8 cellular contexts compared by ENCODE assay signal in genomic region chr16:86554599-86554916, GRCh38. TPM values are rescaled to one million over a fixed set of nuclear protein-coding genes. Genes with fewer than 3 reads are reported as not detected.
DNase-seq lines count a peak whose midpoint lies in the region; TF ChIP-seq lines count a peak whose summit lies in the region.

No MANE protein-coding gene starts in this region.

- H3K4me1 ChIP-seq in HUES48 (ENCODE audit: control insufficient read depth, insufficient read depth, low read length) (0 out of 2 replicates have a peak, but pooled peaks cover 3% of the 10 kb centered on the region), mucosa of rectum (ENCODE audit: control insufficient read depth in 2 of 2, insufficient read depth in 2 of 2, low read length in 2 of 2) (peaks cover 9 to 11% of the 10 kb centered on the region in 2 donors)

- no peaks in the 10 kb centered on the region for H3K27me3 Mint-ChIP-seq in chondrocyte (ENCODE audit: low read depth)

- H3K27ac ChIP-seq in AG04450 (ENCODE audit: low read depth, low read length) (peak overlapping the region; percentile 65), HUES48 (ENCODE audit: low read depth, low read length) (peak overlapping the region; percentile 65), mucosa of rectum (ENCODE audit: low read depth in 2 of 2, low read length in 2 of 2) (peak overlapping the region; percentile 74 to 80)

- DNase-seq in AG04450 (ENCODE audit: low read depth, low spot score) (no peak), chondrocyte (ENCODE audit: low spot score) (no peak), COR-L47 (lab: John Stamatoyannopoulos, UW) (no peak), nucleus accumbens (lab: John Stamatoyannopoulos, UW) (no peak), KBM-7 (no peak), NCI-H1930 (lab: John Stamatoyannopoulos, UW) (no peak)

- CTCF ChIA-PET in AG04450 (lab: Charles Lee), result no interaction called here

- H3K27ac Mint-ChIP-seq in chondrocyte (ENCODE audit: unreplicated experiment), result peak overlapping the region; percentile 94

- H3K36me3 ChIP-seq in HUES48 (ENCODE audit: control insufficient read depth, insufficient read depth, low read length) (0 out of 2 replicates have a peak, but pooled peaks cover 3% of the 10 kb centered on the region), mucosa of rectum (ENCODE audit: control insufficient read depth in 2 of 2, insufficient read depth in 2 of 2, low read length in 2 of 2) (peaks cover 3 to 12% of the 10 kb centered on the region in 2 donors)

- no peak for TF ChIP-seq CTCF in AG04450 (IDR thresholded peaks at IDR 0.05; ENCODE audit: low read depth, low read length)
- no peak for TF ChIP-seq CTCF in chondrocyte (IDR thresholded peaks at IDR 0.05)

- peaks cover 18% of the 10 kb centered on the region for H3K4me1 Mint-ChIP-seq in chondrocyte (ENCODE audit: low read depth)

- no peaks in the 10 kb centered on the region for H3K9me3 Mint-ChIP-seq in chondrocyte (ENCODE audit: low read depth)

- H3K4me3 ChIP-seq in AG04450 (ENCODE audit: low read depth, low read length) (peak overlapping the region; percentile 96), HUES48 (ENCODE audit: low read depth, low read length) (peak overlapping the region; percentile 82), mucosa of rectum (ENCODE audit: low read length in 2 of 2) (peak overlapping the region; percentile 90 to 91)

- H3K27me3 ChIP-seq in AG04450 (ENCODE audit: control insufficient read depth, insufficient read depth, low read length) (no peaks in the 10 kb centered on the region), HUES48 (ENCODE audit: control insufficient read depth, insufficient read depth, low read length) (no peaks in the 10 kb centered on the region), mucosa of rectum (ENCODE audit: control insufficient read depth in 2 of 2, insufficient read depth in 2 of 2, low read length in 2 of 2) (no peaks in the 10 kb centered on the region)

- POLR2A ChIA-PET in AG04450 (lab: Yijun Ruan, JAX), result no interaction called here

- peak overlapping the region; percentile 84 for H3K4me3 Mint-ChIP-seq in chondrocyte (ENCODE audit: unreplicated experiment)

- peaks cover 3% of the 10 kb centered on the region; the same call in 1 of the 2 replicates for H3K9me3 ChIP-seq in AG04450 (ENCODE audit: control insufficient read depth, insufficient read depth, low read length)
- no peaks in the 10 kb centered on the region for H3K9me3 ChIP-seq in HUES48 (ENCODE audit: control insufficient read depth, insufficient read depth, low read length)
- H3K9me3 ChIP-seq in mucosa of rectum (ENCODE audit: control insufficient read depth in 2 of 2, low read length in 2 of 2), result no peaks in the 10 kb centered on the region

- H3K9ac ChIP-seq in HUES48 (ENCODE audit: low read depth, low read length) (peak overlapping the region; percentile 82), mucosa of rectum (ENCODE audit: low read depth in 1 of 2, low read length in 2 of 2) (peak overlapping the region; percentile 95 to 99)

- H3K36me3 Mint-ChIP-seq in chondrocyte (ENCODE audit: low read depth), result no peaks in the 10 kb centered on the region

- in situ Hi-C loops in KBM-7 (cut with MboI; ENCODE audit: low pct_unique_long_range_greater_than_20kb, low sequenced_read_pairs), result loop anchor here (25.0 kb wide), 1 partner anchor 508 kb away; no protein-coding TSS in a partner anchor

RNA-seq across cellular contexts. Expression of gene MTHFSD, which starts 0.5 kb away (rescaled TPM):
- polyA plus RNA-seq in AG04450 (2011; rRNA removed), result 15.6 and 16.7 TPM in 2 replicates
- polyA minus RNA-seq in AG04450 (2011; rRNA and poly(A)+ RNA removed), result 22.9 and 23.5 TPM in 2 replicates
- total RNA-seq in chondrocyte, result 8.1 to 13.2 TPM (median 8.5 TPM) in 3 replicates

RNA-seq across cellular contexts. Expression of gene FOXC2, which starts 12.1 kb away (rescaled TPM):
- polyA plus RNA-seq in AG04450 (2011; rRNA removed), result 0.79 and 1.6 TPM in 2 replicates
- polyA minus RNA-seq in AG04450 (2011; rRNA and poly(A)+ RNA removed), result 1.1 and 2.0 TPM in 2 replicates
- total RNA-seq in chondrocyte, result 70.4 to 84.2 TPM (median 77.8 TPM) in 3 replicates

RNA-seq across cellular contexts. Expression of gene FOXL1, which starts 23.8 kb away (rescaled TPM):
- polyA plus RNA-seq in AG04450 (2011; rRNA removed), result 41.1 and 41.9 TPM in 2 replicates
- polyA minus RNA-seq in AG04450 (2011; rRNA and poly(A)+ RNA removed), result 29.7 and 30.4 TPM in 2 replicates
- 7.7 to 10.1 TPM (median 8.1 TPM) in 3 replicates for total RNA-seq in chondrocyte

RNA-seq across cellular contexts. Expression of gene FOXF1, which starts 44.2 kb away (rescaled TPM):
- polyA plus RNA-seq in AG04450 (2011; rRNA removed), result 61.0 and 65.1 TPM in 2 replicates
- 56.9 and 66.0 TPM in 2 replicates for polyA minus RNA-seq in AG04450 (2011; rRNA and poly(A)+ RNA removed)
- total RNA-seq in chondrocyte, result not detected in 3 replicates
